In genomic region chr6:124961468-124961783, GRCh38 we compare ENCODE assay signal across 1 cellular context.
TF ChIP-seq lines count a peak whose summit lies in the region.

No MANE protein-coding gene starts in this region.

TF ChIP-seq in HepG2, 621 proteins besides CTCF, POLR2A, EP300 and RAD21 (continued from another document):
- TF ChIP-seq STAT6 (CRISPR knock-in tag; IDR thresholded peaks at IDR 0.05; ENCODE audit: borderline replicate concordance), result no peak
- TF ChIP-seq HHEX (CRISPR knock-in tag; IDR thresholded peaks at IDR 0.05), result no peak
- TF ChIP-seq MXD3 (CRISPR knock-in tag; IDR thresholded peaks at IDR 0.05), result no peak
- TF ChIP-seq ZNF557 (CRISPR knock-in tag; IDR thresholded peaks at IDR 0.05), result no peak
- TF ChIP-seq HIVEP1 (CRISPR knock-in tag; IDR thresholded peaks at IDR 0.05), result no peak
- TF ChIP-seq, protein P1, sequence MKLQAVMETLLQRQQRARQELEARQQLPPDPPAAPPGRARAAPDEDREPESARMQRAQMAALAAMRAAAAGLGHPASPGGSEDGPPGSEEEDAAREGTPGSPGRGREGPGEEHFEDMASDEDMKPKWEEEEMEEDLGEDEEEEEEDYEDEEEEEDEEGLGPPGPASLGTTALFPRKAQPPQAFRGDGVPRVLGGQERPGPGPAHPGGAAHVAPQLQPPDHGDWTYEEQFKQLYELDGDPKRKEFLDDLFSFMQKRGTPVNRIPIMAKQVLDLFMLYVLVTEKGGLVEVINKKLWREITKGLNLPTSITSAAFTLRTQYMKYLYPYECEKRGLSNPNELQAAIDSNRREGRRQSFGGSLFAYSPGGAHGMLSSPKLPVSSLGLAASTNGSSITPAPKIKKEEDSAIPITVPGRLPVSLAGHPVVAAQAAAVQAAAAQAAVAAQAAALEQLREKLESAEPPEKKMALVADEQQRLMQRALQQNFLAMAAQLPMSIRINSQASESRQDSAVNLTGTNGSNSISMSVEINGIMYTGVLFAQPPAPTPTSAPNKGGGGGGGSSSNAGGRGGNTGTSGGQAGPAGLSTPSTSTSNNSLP (IDR thresholded peaks at IDR 0.05; ENCODE audit: low read depth, low read length), result no peak
- TF ChIP-seq, protein P2, sequence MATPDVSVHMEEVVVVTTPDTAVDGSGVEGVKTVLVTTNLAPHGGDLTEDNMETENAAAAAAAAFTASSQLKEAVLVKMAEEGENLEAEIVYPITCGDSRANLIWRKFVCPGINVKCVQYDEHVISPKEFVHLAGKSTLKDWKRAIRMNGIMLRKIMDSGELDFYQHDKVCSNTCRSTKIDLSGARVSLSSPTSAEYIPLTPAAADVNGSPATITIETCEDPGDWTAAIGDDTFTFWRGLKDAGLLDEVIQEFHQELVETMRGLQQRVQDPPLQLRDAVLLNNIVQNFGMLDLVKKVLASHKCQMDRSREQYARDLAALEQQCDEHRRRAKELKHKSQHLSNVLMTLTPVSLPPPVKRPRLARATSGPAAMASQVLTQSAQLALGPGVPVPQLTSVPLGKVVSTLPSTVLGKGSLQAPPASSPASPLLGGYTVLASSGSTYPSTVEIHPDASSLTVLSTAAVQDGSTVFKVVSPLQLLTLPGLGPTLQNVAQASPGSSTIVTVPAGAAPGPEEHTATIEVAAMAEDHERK (CRISPR knock-in tag; IDR thresholded peaks at IDR 0.05; ENCODE audit: low read depth), result no peak
- TF ChIP-seq, protein P3, sequence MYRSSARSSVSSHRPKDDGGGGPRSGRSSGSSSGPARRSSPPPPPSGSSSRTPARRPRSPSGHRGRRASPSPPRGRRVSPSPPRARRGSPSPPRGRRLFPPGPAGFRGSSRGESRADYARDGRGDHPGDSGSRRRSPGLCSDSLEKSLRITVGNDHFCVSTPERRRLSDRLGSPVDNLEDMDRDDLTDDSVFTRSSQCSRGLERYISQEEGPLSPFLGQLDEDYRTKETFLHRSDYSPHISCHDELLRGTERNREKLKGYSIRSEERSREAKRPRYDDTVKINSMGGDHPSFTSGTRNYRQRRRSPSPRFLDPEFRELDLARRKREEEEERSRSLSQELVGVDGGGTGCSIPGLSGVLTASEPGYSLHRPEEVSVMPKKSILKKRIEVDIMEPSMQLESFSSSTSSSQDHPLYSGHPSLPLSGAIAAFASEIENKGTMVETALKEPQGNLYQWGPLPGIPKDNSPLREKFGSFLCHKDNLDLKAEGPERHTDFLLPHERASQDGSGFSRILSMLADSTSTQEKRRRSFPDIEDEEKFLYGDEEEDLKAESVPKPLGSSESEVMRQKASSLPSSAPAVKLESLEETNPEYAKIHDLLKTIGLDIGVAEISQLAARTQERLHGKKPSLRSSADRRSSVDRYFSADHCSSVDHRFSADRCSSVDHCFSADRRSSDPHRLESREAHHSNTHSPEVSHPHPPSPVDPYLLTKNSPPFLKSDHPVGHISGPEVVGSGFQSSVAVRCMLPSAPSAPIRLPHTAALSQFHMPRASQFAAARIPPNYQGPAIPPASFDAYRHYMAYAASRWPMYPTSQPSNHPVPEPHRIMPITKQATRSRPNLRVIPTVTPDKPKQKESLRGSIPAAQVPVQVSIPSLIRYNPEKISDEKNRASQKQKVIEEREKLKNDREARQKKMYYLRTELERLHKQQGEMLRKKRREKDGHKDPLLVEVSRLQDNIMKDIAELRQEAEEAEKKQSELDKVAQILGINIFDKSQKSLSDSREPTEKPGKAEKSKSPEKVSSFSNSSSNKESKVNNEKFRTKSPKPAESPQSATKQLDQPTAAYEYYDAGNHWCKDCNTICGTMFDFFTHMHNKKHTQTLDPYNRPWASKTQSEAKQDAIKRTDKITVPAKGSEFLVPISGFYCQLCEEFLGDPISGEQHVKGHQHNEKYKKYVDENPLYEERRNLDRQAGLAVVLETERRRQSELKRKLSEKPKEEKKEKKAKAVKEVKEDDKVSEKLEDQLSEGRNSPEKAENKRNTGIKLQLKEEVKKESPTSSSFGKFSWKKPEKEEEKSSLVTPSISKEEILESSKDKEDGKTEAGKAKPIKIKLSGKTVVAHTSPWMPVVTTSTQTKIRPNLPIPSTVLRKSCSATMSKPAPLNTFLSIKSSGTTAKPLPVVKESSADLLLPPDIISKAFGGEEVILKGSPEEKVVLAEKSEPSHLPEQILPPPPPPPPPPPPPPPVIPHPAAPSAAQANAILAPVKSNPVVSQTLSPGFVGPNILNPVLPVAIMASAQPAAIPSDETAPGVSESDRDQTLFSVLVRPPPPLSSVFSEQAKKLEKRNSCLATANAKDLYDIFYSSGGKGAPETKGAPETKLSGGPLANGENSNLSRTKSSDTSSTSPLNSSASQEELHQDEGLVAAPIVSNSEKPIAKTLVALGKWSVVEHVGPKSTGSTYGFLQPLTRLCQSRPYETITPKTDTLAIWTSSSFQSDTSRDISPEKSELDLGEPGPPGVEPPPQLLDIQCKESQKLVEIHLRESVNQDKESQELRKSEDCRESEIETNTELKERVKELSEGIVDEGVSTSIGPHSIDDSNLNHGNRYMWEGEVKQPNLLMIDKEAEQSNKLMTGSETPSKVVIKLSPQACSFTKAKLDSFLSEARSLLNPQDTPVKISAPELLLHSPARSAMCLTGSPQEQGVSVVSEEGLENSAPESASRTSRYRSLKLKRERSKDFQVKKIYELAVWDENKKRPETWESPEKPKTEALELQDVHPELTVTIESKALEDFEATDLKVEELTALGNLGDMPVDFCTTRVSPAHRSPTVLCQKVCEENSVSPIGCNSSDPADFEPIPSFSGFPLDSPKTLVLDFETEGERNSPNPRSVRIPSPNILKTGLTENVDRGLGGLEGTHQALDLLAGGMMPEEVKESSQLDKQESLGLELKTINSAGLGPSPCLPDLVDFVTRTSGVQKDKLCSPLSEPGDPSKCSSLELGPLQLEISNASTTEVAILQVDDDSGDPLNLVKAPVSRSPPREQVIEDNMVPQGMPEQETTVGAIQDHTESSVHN (CRISPR knock-in tag; IDR thresholded peaks at IDR 0.05), result no peak
- TF ChIP-seq, protein P4, sequence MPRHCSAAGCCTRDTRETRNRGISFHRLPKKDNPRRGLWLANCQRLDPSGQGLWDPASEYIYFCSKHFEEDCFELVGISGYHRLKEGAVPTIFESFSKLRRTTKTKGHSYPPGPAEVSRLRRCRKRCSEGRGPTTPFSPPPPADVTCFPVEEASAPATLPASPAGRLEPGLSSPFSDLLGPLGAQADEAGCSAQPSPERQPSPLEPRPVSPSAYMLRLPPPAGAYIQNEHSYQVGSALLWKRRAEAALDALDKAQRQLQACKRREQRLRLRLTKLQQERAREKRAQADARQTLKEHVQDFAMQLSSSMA (CRISPR knock-in tag; IDR thresholded peaks at IDR 0.05), result no peak
- no peak for TF ChIP-seq ZFAT (CRISPR knock-in tag; conservative IDR thresholded peaks at IDR 0.05)
- no peak for TF ChIP-seq PAX8 (CRISPR knock-in tag; IDR thresholded peaks at IDR 0.05; ENCODE audit: borderline replicate concordance)
